In the genomic region with DNA sequence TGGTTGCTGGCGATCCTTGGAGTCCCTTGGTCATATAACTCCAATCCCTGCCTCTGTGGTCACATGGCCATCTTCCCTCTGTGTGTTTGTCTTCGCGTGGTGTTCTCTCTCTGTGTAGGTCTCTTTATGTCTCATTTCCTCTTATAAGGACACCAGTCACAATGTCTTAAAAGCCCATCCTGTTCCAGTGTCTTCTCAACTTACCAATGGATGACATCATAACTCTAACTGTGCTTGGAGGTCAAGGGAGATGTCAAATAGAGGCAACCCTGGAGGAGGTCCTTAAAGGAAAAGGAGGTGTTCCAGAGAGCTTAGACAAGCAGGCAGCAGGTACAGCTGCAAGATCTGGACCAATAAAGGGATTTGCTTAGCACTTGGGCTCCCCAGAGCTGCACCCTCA, we compare ENCODE assay signal across 22 cellular contexts.
DNase-seq lines count a peak whose midpoint lies in the region; ATAC-seq, FAIRE-seq and TF ChIP-seq lines count a peak whose summit lies in the region.
"Had no signal": no experiment of that assay in that cellular context is flagged by ENCODE, and none has a peak within 500 bp of the region (broad histone marks: within the 10 kb centered on the region; RNA-seq: fewer than 3 reads in every experiment).

No MANE protein-coding gene starts in this region.

- no peaks in the 10 kb centered on the region for H3K4me1 ChIP-seq in upper lobe of right lung

- FAIRE-seq in GM12891 (lab: Jason Lieb, UNC): no peak
- FAIRE-seq: G401.6, GM12892, H1, HTR-8/SVneo had no signal

- peak; percentile 38 for ATAC-seq in upper lobe of right lung
- ATAC-seq in GM18502 (IDR thresholded peaks at IDR 0.05; ENCODE audit: poor library complexity, unreplicated experiment): no peak

- H3K27me3 ChIP-seq in upper lobe of right lung: no peaks in the 10 kb centered on the region
- H3K27me3 ChIP-seq: BLaER1 treated with 17β-estradiol and CSF1 and Interleukin-3, amounts not matched to agents 10 nM and 100 nM had no signal

- H3K4me3 Mint-ChIP-seq in MCF 10A (ENCODE audit: unreplicated experiment): no peak overlapping the region
- H3K4me3 Mint-ChIP-seq: B cell; CD4-positive, CD25-positive, alpha-beta regulatory T cell; CD8-positive, alpha-beta memory T cell; H9; IgD-negative memory B cell had no signal

- DNase-seq in GM12891 (ENCODE audit: insufficient read length, low spot score) (no peak), LHCN-M2 (ENCODE audit: low read depth) (peak; percentile 15), islet precursor cell (peak; percentile 12), upper lobe of right lung (no peak), MCF 10A (ENCODE audit: unreplicated experiment) (no peak)
- DNase-seq in stimulated activated naive CD4-positive, alpha-beta T cell (lab: John Stamatoyannopoulos, UW): no peak
- DNase-seq: CD4-positive, CD25-positive, alpha-beta regulatory T cell; CD8-positive, alpha-beta memory T cell; COR-L47; DMS 273 treated with DMSO at 0.1 percent for 48 hours; DMS53; H9; KBM-7 had no signal

- no TSS peak for BruUV-seq in MCF 10A (replicated peaks; lab: Mats Ljungman, UMichigan)

- peaks cover 5% of the 10 kb centered on the region for H3K36me3 Mint-ChIP-seq in MCF 10A (ENCODE audit: insufficient read depth, unreplicated experiment)
- H3K36me3 Mint-ChIP-seq: CD4-positive, CD25-positive, alpha-beta regulatory T cell; IgD-negative memory B cell had no signal

- H3K9me3 Mint-ChIP-seq in MCF 10A (ENCODE audit: unreplicated experiment): peaks cover 6% of the 10 kb centered on the region
- H3K9me3 Mint-ChIP-seq: IgD-negative memory B cell had no signal

- H3K27me3 Mint-ChIP-seq in MCF 10A (ENCODE audit: insufficient read depth, unreplicated experiment): no peaks in the 10 kb centered on the region
- H3K27me3 Mint-ChIP-seq: B cell; CD4-positive, CD25-positive, alpha-beta regulatory T cell had no signal

- TF ChIP-seq CTCF in upper lobe of right lung (IDR thresholded peaks at IDR 0.05) (no peak), MCF 10A (IDR thresholded peaks at IDR 0.05; ENCODE audit: unreplicated experiment) (no peak)

- no peaks in the 10 kb centered on the region for H3K36me3 ChIP-seq in upper lobe of right lung

- intact Hi-C loops in upper lobe of right lung (cut with DNase I): no loop called here
- intact Hi-C loops in MCF 10A (cut with micrococcal nuclease): no loop called here

- POLR2A ChIA-PET in MCF 10A (lab: Yijun Ruan, JAX): no interaction called here

- no peaks in the 10 kb centered on the region for H3K4me1 Mint-ChIP-seq in MCF 10A (ENCODE audit: insufficient read depth, unreplicated experiment)
- H3K4me1 Mint-ChIP-seq: B cell, IgD-negative memory B cell had no signal

- TF ChIP-seq POLR2A in GM12891 (IDR thresholded peaks at IDR 0.05; ENCODE audit: low read depth, low read length): no peak

- CTCF ChIA-PET in MCF 10A (lab: Yijun Ruan, JAX): no interaction called here

- no peak overlapping the region for H3K27ac ChIP-seq in upper lobe of right lung
- H3K27ac ChIP-seq: BLaER1 treated with 17β-estradiol and CSF1 and Interleukin-3, amounts not matched to agents 10 nM and 100 nM; HL-60 had no signal

- H3K4me3 ChIP-seq in upper lobe of right lung: no peak overlapping the region
- H3K4me3 ChIP-seq: BLaER1 treated with 17β-estradiol and CSF1 and Interleukin-3, amounts not matched to agents 10 nM and 100 nM had no signal

- H3K27ac Mint-ChIP-seq in MCF 10A (ENCODE audit: low read depth, unreplicated experiment): no peak overlapping the region
- H3K27ac Mint-ChIP-seq: B cell; CD4-positive, CD25-positive, alpha-beta regulatory T cell; CD8-positive, alpha-beta memory T cell; H9; IgD-negative memory B cell had no signal

- no peaks in the 10 kb centered on the region for H3K9me3 ChIP-seq in upper lobe of right lung

TF ChIP-seq in GM12891, 5 proteins besides CTCF, POLR2A, EP300 and RAD21:
- TF ChIP-seq PAX5 (IDR thresholded peaks at IDR 0.05; ENCODE audit: insufficient read depth, low read length, severe bottlenecking): no peak
- TF ChIP-seq TAF1 (IDR thresholded peaks at IDR 0.05; ENCODE audit: low read depth, low read length): no peak
- peak; percentile 21; the same call in 1 of the 2 replicates for TF ChIP-seq SPI1 (IDR thresholded peaks at IDR 0.05; ENCODE audit: low read depth, low read length)

Comparison
In these comparisons a context has a peak if more than half of its experiments do, and no peak if none do; other contexts are left out.
1. DNase-seq: peak in LHCN-M2 (single experiment) and islet precursor cell (single experiment); none in GM12891 (single experiment), upper lobe of right lung (single experiment), stimulated activated naive CD4-positive, alpha-beta T cell (0 of 6) and MCF 10A (single experiment).